13 cellular contexts compared by ENCODE assay signal in genomic region chr11:460331-461199, GRCh38. TPM values are rescaled to one million over a fixed set of nuclear protein-coding genes. Genes with fewer than 3 reads are reported as not detected.
DNase-seq lines count a peak whose midpoint lies in the region; ATAC-seq and TF ChIP-seq lines count a peak whose summit lies in the region.
"Had no signal": no experiment of that assay in that cellular context is flagged by ENCODE, and none has a peak within 500 bp of the region (broad histone marks: within the 10 kb centered on the region; RNA-seq: fewer than 3 reads in every experiment).

No MANE protein-coding gene starts in this region.

- POLR2A ChIA-PET in RWPE1 (lab: Yijun Ruan, JAX; ENCODE audit: low non-redundant PET): interaction anchor here (0.7 to 1.2 kb wide), 3 partner anchors 9 to 44 kb away, joined by 3 to 6 read pairs (median 3); no protein-coding TSS in a partner anchor

- ATAC-seq in GM21723 (IDR thresholded peaks at IDR 0.05; ENCODE audit: unreplicated experiment): no peak

- no peak for TF ChIP-seq CTCF in RWPE1 (conservative IDR thresholded peaks at IDR 0.05; ENCODE audit: low read depth)

- DNase-seq in RWPE1 (ENCODE audit: low spot score) (peak; percentile 68), cardiac septum (ENCODE audit: low spot score) (peak; percentile 87), posterior vena cava (ENCODE audit: low spot score) (peak; percentile 58), kidney glomerular epithelial cell (lab: John Stamatoyannopoulos, UW) (no peak), NCI-H524 treated with DMSO at 0.1 percent for 48 hours (lab: John Stamatoyannopoulos, UW) (no peak)
- DNase-seq: activated CD4-positive, alpha-beta T cell treated with anti-CD3 and anti-CD28 coated beads, Interleukin-2, amount 50 U/mL, for 4 hours; activated naive CD4-positive, alpha-beta T cell treated with anti-CD3 and anti-CD28 coated beads, Interleukin-2, amount 10 ng/mL, durations not matched to agents 7 days and 5 days; cortex of kidney; mammary epithelial cell; NCI-H1092; thyroid gland had no signal

- intact Hi-C loops in cardiac septum (cut with DNase I): no loop called here
- intact Hi-C loops in posterior vena cava (cut with DNase I): loop anchor here in 1 of 2 donors (5.0 kb wide), 1 partner anchor 462 kb away; no protein-coding TSS in a partner anchor

- CTCF ChIA-PET in RWPE1 (lab: Yijun Ruan, JAX): interaction anchor here (1.0 to 1.2 kb wide), 2 partner anchors 20 to 58 kb away, joined by 3 to 4 read pairs; no protein-coding TSS in a partner anchor

- peak overlapping the region; percentile 32 for H3K27ac ChIP-seq in RWPE1
- H3K27ac ChIP-seq: thyroid gland had no signal

RNA-seq across cellular contexts. Expression of gene PTDSS2, which starts 10.5 kb away (rescaled TPM):
- 24.9 TPM for total RNA-seq in cardiac septum
- 10 to 100 TPM; 16.3 to 16.7 TPM for total RNA-seq in posterior vena cava

RNA-seq across cellular contexts. Expression of gene ANO9, which starts 18.8 kb away (rescaled TPM):
- total RNA-seq in cardiac septum (0.38 TPM), posterior vena cava (under 1 TPM; 0.57 to 0.93 TPM)
- total RNA-seq: frontal cortex had no signal

RNA-seq across cellular contexts. Expression of gene SIGIRR, which starts 45.8 kb away (rescaled TPM):
- total RNA-seq in cardiac septum: 33.3 TPM
- total RNA-seq in posterior vena cava: 10 to 100 TPM; 30.7 to 45.2 TPM

RNA-seq across cellular contexts. Expression of gene RNH1, which starts 46.5 kb away (rescaled TPM):
- 158 TPM for total RNA-seq in cardiac septum
- 100 to 1,000 TPM; 197 to 209 TPM for total RNA-seq in posterior vena cava

Comparison
In these comparisons a context has a peak if more than half of its experiments do, and no peak if none do; other contexts are left out.
1. DNase-seq: peak in RWPE1 (single experiment), cardiac septum (single experiment) and posterior vena cava (single experiment); none in kidney glomerular epithelial cell (single experiment) and NCI-H524 treated with DMSO at 0.1 percent for 48 hours (single experiment).